In the genomic region with DNA sequence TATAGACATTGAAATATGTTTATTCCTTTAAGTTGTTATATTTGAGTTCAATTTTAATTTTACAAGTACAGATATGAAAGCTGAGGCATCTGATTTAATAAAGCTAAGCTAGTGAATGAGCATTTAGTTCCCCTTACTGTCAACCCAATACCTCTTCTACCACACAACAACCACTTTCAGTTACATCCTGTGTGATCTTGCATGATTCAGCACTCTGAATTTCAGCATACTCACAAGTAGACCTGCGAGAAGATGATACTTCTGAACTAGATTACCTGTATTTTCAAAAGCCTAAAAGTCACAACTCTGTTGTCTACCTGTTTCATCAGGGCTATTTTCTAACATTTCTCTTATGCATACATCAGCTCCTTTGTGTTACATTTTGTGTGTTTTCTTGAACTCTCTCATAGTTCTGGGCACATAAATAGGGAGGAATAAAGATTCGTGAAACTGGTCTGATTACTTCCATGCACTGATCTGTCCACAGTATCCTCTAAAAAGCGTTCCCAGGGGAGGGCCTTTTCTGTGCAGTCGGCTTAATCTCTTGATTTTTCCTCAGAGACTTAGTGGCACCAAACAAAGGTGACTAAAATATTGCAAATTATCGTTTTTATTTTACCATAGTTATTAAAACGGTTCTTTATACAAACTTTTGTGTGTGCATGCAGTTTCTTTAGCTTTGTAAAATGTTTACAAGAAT, we compare ENCODE assay signal across 16 cellular contexts.
DNase-seq lines count a peak whose midpoint lies in the region; ATAC-seq and TF ChIP-seq lines count a peak whose summit lies in the region.
"Had no signal": no experiment of that assay in that cellular context is flagged by ENCODE, and none has a peak within 500 bp of the region (broad histone marks: within the 10 kb centered on the region; RNA-seq: fewer than 3 reads in every experiment).

No MANE protein-coding gene starts in this region.

- H3K27ac ChIP-seq in SJCRH30, result no peak overlapping the region
- no peak overlapping the region for H3K27ac ChIP-seq in hepatocyte
- H3K27ac ChIP-seq in aorta (ENCODE audit: low read depth in 1 of 2, low read length in 2 of 2), result no peak overlapping the region
- H3K27ac ChIP-seq: cardiac muscle cell, prostate gland, stomach, vagina had no signal

- peak overlapping the region; percentile 12 for H2AFZ ChIP-seq in hepatocyte

- no peaks in the 10 kb centered on the region for H3K79me2 ChIP-seq in hepatocyte

- no peak for ATAC-seq in aorta (ENCODE audit: low FRiP score)
- no peak for ATAC-seq in GM21619 (IDR thresholded peaks at IDR 0.05; ENCODE audit: unreplicated experiment)

- no peaks in the 10 kb centered on the region for H3K27me3 ChIP-seq in SJCRH30
- no peaks in the 10 kb centered on the region for H3K27me3 ChIP-seq in hepatocyte
- no peaks in the 10 kb centered on the region for H3K27me3 ChIP-seq in aorta (ENCODE audit: control insufficient read depth in 1 of 2, insufficient read depth in 2 of 2, low read length in 1 of 2)
- H3K27me3 ChIP-seq: cardiac muscle cell, stomach, vagina had no signal

- no peaks in the 10 kb centered on the region for H3K9me2 ChIP-seq in hepatocyte (replicated peaks; ENCODE audit: insufficient read depth)

- WGBS in hepatocyte (ENCODE audit: low lambda C conversion rate, missing lambda C conversion rate), result 61% methylated on average over 6 of the region's 6 CpGs
- WGBS in aorta, 2 donors, result 44 to 63% methylated on average over 6 of the region's 6 CpGs

- H3K4me2 ChIP-seq in hepatocyte, result no peak overlapping the region

- DNase-seq in ELR (ENCODE audit: low read depth) (peak; percentile 29), SJCRH30 (peak; percentile 4 to 24), hepatocyte (ENCODE audit: low spot score) (no peak), aorta (no peak), NCI-H1105 (lab: John Stamatoyannopoulos, UW) (no peak)
- peak; percentile 46 for DNase-seq in Jurkat, Clone E6-1 (ENCODE audit: low read depth, low spot score)
- DNase-seq: activated CD4-positive, alpha-beta T cell treated with anti-CD3 and anti-CD28 coated beads for 1 hour; activated naive CD4-positive, alpha-beta T cell treated with anti-CD3 and anti-CD28 coated beads, Interleukin-2, amount 10 ng/mL, durations not matched to agents 7 days and 5 days; naive B cell; NCI-H1105 treated with DMSO at 0.1 percent for 48 hours; NCI-H2227 treated with DMSO at 0.1 percent for 48 hours; stomach had no signal

- H3K9me3 ChIP-seq in SJCRH30 (replicated peaks) (no peaks in the 10 kb centered on the region), hepatocyte (ENCODE audit: low read depth) (no peaks in the 10 kb centered on the region), aorta (ENCODE audit: control insufficient read depth, low read length) (no peaks in the 10 kb centered on the region)
- H3K9me3 ChIP-seq: prostate gland, stomach, vagina had no signal

- H3K4me3 ChIP-seq in Jurkat, Clone E6-1 (ENCODE audit: low read length), result no peak overlapping the region
- H3K4me3 ChIP-seq in SJCRH30, result no peak overlapping the region
- H3K4me3 ChIP-seq in hepatocyte, result no peak overlapping the region
- H3K4me3 ChIP-seq in aorta (ENCODE audit: low read length in 2 of 2), result no peak overlapping the region
- H3K4me3 ChIP-seq: cardiac muscle cell, prostate gland, stomach, vagina had no signal

- no peak for TF ChIP-seq CTCF in hepatocyte (IDR thresholded peaks at IDR 0.05; ENCODE audit: poor library complexity)

- no peaks in the 10 kb centered on the region for H3K36me3 ChIP-seq in SJCRH30
- no peaks in the 10 kb centered on the region for H3K36me3 ChIP-seq in hepatocyte (replicated peaks; ENCODE audit: insufficient read depth, low read depth)
- no peaks in the 10 kb centered on the region for H3K36me3 ChIP-seq in aorta (ENCODE audit: control insufficient read depth in 1 of 2, insufficient read depth in 2 of 2, low read length in 1 of 2)
- H3K36me3 ChIP-seq: cardiac muscle cell, prostate gland, stomach, vagina had no signal

- H3K4me1 ChIP-seq in SJCRH30, result no peaks in the 10 kb centered on the region
- H3K4me1 ChIP-seq in hepatocyte (ENCODE audit: insufficient read depth), result no peaks in the 10 kb centered on the region
- H3K4me1 ChIP-seq in aorta (ENCODE audit: control insufficient read depth in 1 of 2, insufficient read depth in 2 of 2, low read length in 2 of 2), result no peaks in the 10 kb centered on the region
- H3K4me1 ChIP-seq: prostate gland, stomach, vagina had no signal

- intact Hi-C loops in aorta (cut with DNase I), result no loop called here

- no peaks in the 10 kb centered on the region for H4K20me1 ChIP-seq in hepatocyte (ENCODE audit: insufficient read depth, poor library complexity, severe bottlenecking)

Comparison
In these comparisons a context has a peak if more than half of its experiments do, and no peak if none do; other contexts are left out.
1. DNase-seq: peak in ELR (single experiment), Jurkat, Clone E6-1 (single experiment) and SJCRH30 (2 of 2); none in hepatocyte (single experiment), aorta (0 of 2) and NCI-H1105 (single experiment).